Comparison of ENCODE assay signal across 8 cellular contexts in the genomic region with DNA sequence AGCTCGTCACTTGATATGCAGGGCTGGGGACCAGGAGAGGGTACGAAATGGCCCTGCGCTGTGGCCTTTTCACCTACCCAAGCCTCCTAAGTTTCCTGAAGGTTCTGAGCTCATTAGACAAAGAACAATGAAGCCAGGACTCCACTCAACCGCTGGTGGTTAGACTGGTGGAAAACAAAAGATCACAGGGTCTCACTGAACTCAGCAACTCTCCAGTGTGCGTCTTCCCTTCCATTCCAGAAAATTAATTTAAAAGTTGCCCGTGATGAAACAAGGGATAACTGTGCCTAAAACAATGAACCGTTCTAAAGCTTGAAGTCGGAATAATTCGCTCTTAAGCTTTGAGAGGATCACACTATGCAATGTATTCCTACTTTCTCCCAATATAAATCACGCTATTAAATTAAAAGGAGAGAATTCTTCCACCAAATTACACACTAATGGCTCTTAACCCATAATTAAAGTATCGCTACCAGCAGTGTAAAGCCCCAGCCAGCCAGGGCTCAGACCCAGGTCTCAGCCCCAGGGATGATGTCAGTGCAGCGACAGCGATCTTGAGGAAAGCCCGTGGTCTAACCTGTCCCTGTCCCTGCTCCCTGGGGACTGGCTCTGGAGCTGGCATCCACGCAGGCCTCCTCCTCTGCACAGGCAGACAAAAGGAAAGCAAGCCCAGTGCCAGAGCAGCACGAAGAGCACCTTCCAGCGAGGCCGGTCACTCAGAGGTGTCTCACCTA. TPM values are rescaled to one million over a fixed set of nuclear protein-coding genes. Genes with fewer than 3 reads are reported as not detected.
DNase-seq lines count a peak whose midpoint lies in the region; ATAC-seq, FAIRE-seq and TF ChIP-seq lines count a peak whose summit lies in the region.

No MANE protein-coding gene starts in this region.

- DNase-seq in HFFc6: no peak
- DNase-seq in WTC11 (ENCODE audit: low spot score): no peak
- DNase-seq in glutamatergic neuron: peak; percentile 54
- DNase-seq in sciatic nerve (ENCODE audit: low spot score): no peak
- no peak for DNase-seq in glomerular visceral epithelial cell (ENCODE audit: extremely low spot score)
- no peak for DNase-seq in urothelium cell line (ENCODE audit: low spot score)
- DNase-seq in NCI-H1694 treated with DMSO at 0.1 percent for 48 hours (lab: John Stamatoyannopoulos, UW): no peak

- ATAC-seq in WTC11 (peak; percentile 7; the same call in 1 of the 2 replicates), sciatic nerve (peak; percentile 2), GM18502 (IDR thresholded peaks at IDR 0.05; ENCODE audit: poor library complexity, unreplicated experiment) (no peak)

- FAIRE-seq in urothelium cell line (lab: Jason Lieb, UNC): no peak

- POLR2A ChIA-PET in WTC11 (lab: Charles Lee): interaction anchor here (0.6 to 0.8 kb wide), 2 partner anchors 12 to 96 kb away, joined by 3 read pairs; no protein-coding TSS in a partner anchor

- peaks cover 10% of the 10 kb centered on the region for H3K27me3 Mint-ChIP-seq in HFFc6 (ENCODE audit: insufficient read depth)
- no peaks in the 10 kb centered on the region for H3K27me3 Mint-ChIP-seq in WTC11 (ENCODE audit: low read depth)
- H3K27me3 Mint-ChIP-seq in glutamatergic neuron (ENCODE audit: unreplicated experiment): peaks cover 14% of the 10 kb centered on the region

- H3K36me3 Mint-ChIP-seq in HFFc6 (ENCODE audit: low read depth) (peaks cover 44% of the 10 kb centered on the region), WTC11 (no peaks in the 10 kb centered on the region), glutamatergic neuron (ENCODE audit: unreplicated experiment) (no peaks in the 10 kb centered on the region)

- CTCF ChIA-PET in WTC11 (lab: Charles Lee): interaction anchor here (1.0 to 2.4 kb wide), 7 partner anchors 17 to 662 kb away, joined by 3 to 6 read pairs (median 4); partner anchors contain the start of gene HRH1

- peaks cover 81% of the 10 kb centered on the region for H3K4me1 Mint-ChIP-seq in HFFc6 (ENCODE audit: low read depth)
- H3K4me1 Mint-ChIP-seq in WTC11: peaks cover 85% of the 10 kb centered on the region
- peaks cover 40% of the 10 kb centered on the region for H3K4me1 Mint-ChIP-seq in glutamatergic neuron (ENCODE audit: low read depth, unreplicated experiment)

- TF ChIP-seq CTCF in HFFc6 (IDR thresholded peaks at IDR 0.05): no peak
- no peak for TF ChIP-seq CTCF in WTC11 (IDR thresholded peaks at IDR 0.05)
- TF ChIP-seq CTCF in glutamatergic neuron (IDR thresholded peaks at IDR 0.05; ENCODE audit: partially characterized antibody, unreplicated experiment): no peak

- intact Hi-C loops in sciatic nerve (cut with DNase I): no loop called here

- H3K9me3 Mint-ChIP-seq in HFFc6: no peaks in the 10 kb centered on the region
- no peaks in the 10 kb centered on the region for H3K9me3 Mint-ChIP-seq in WTC11
- peaks cover 12% of the 10 kb centered on the region for H3K9me3 Mint-ChIP-seq in glutamatergic neuron (ENCODE audit: unreplicated experiment)

- H3K4me3 Mint-ChIP-seq in HFFc6 (peak overlapping the region; percentile 100), WTC11 (peak overlapping the region; percentile 26), glutamatergic neuron (ENCODE audit: unreplicated experiment) (peak overlapping the region; percentile 50)

- H3K27ac Mint-ChIP-seq in HFFc6 (peak overlapping the region; percentile 100), WTC11 (peak overlapping the region; percentile 17), glutamatergic neuron (ENCODE audit: unreplicated experiment) (peak overlapping the region; percentile 79)

TF ChIP-seq in WTC11, 78 proteins besides CTCF, POLR2A, EP300 and RAD21:
- TF ChIP-seq ZNF423 (CRISPR knock-in tag; IDR thresholded peaks at IDR 0.05): no peak
- TF ChIP-seq RELA (CRISPR knock-in tag; IDR thresholded peaks at IDR 0.05; ENCODE audit: borderline replicate concordance): no peak
- TF ChIP-seq NR1H2 (CRISPR knock-in tag; IDR thresholded peaks at IDR 0.05): no peak
- TF ChIP-seq TEAD4 (CRISPR knock-in tag; IDR thresholded peaks at IDR 0.05): no peak
- no peak for TF ChIP-seq GRHL2 (CRISPR knock-in tag; IDR thresholded peaks at IDR 0.05; ENCODE audit: insufficient replicate concordance, severe bottlenecking)
- no peak for TF ChIP-seq MLX (CRISPR knock-in tag; IDR thresholded peaks at IDR 0.05)
- TF ChIP-seq ZNF671 (CRISPR knock-in tag; IDR thresholded peaks at IDR 0.05): no peak
- no peak for TF ChIP-seq ATF1 (CRISPR knock-in tag; IDR thresholded peaks at IDR 0.05)
- no peak for TF ChIP-seq IRF2 (CRISPR knock-in tag; IDR thresholded peaks at IDR 0.05; ENCODE audit: borderline replicate concordance, low read depth)
- TF ChIP-seq ZNF121 (CRISPR knock-in tag; IDR thresholded peaks at IDR 0.05): no peak
- TF ChIP-seq FOXJ3 (CRISPR knock-in tag; IDR thresholded peaks at IDR 0.05; ENCODE audit: borderline replicate concordance): no peak
- TF ChIP-seq NR2C2 (CRISPR knock-in tag; IDR thresholded peaks at IDR 0.05): no peak
- TF ChIP-seq, protein P1, sequence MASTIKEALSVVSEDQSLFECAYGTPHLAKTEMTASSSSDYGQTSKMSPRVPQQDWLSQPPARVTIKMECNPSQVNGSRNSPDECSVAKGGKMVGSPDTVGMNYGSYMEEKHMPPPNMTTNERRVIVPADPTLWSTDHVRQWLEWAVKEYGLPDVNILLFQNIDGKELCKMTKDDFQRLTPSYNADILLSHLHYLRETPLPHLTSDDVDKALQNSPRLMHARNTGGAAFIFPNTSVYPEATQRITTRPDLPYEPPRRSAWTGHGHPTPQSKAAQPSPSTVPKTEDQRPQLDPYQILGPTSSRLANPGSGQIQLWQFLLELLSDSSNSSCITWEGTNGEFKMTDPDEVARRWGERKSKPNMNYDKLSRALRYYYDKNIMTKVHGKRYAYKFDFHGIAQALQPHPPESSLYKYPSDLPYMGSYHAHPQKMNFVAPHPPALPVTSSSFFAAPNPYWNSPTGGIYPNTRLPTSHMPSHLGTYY (CRISPR knock-in tag; IDR thresholded peaks at IDR 0.05): no peak
- TF ChIP-seq, protein P2, sequence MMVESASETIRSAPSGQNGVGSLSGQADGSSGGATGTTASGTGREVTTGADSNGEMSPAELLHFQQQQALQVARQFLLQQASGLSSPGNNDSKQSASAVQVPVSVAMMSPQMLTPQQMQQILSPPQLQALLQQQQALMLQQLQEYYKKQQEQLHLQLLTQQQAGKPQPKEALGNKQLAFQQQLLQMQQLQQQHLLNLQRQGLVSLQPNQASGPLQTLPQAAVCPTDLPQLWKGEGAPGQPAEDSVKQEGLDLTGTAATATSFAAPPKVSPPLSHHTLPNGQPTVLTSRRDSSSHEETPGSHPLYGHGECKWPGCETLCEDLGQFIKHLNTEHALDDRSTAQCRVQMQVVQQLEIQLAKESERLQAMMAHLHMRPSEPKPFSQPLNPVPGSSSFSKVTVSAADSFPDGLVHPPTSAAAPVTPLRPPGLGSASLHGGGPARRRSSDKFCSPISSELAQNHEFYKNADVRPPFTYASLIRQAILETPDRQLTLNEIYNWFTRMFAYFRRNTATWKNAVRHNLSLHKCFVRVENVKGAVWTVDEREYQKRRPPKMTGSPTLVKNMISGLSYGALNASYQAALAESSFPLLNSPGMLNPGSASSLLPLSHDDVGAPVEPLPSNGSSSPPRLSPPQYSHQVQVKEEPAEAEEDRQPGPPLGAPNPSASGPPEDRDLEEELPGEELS (CRISPR knock-in tag; IDR thresholded peaks at IDR 0.05): no peak
- no peak for TF ChIP-seq ELF4 (CRISPR knock-in tag; IDR thresholded peaks at IDR 0.05; ENCODE audit: low read depth)
- no peak for TF ChIP-seq PRRX2 (CRISPR knock-in tag; IDR thresholded peaks at IDR 0.05)
- no peak for TF ChIP-seq TCF7 (CRISPR knock-in tag; IDR thresholded peaks at IDR 0.05; ENCODE audit: low read depth)
- TF ChIP-seq, protein P3, sequence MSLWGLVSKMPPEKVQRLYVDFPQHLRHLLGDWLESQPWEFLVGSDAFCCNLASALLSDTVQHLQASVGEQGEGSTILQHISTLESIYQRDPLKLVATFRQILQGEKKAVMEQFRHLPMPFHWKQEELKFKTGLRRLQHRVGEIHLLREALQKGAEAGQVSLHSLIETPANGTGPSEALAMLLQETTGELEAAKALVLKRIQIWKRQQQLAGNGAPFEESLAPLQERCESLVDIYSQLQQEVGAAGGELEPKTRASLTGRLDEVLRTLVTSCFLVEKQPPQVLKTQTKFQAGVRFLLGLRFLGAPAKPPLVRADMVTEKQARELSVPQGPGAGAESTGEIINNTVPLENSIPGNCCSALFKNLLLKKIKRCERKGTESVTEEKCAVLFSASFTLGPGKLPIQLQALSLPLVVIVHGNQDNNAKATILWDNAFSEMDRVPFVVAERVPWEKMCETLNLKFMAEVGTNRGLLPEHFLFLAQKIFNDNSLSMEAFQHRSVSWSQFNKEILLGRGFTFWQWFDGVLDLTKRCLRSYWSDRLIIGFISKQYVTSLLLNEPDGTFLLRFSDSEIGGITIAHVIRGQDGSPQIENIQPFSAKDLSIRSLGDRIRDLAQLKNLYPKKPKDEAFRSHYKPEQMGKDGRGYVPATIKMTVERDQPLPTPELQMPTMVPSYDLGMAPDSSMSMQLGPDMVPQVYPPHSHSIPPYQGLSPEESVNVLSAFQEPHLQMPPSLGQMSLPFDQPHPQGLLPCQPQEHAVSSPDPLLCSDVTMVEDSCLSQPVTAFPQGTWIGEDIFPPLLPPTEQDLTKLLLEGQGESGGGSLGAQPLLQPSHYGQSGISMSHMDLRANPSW (CRISPR knock-in tag; conservative IDR thresholded peaks at IDR 0.05; ENCODE audit: low read depth): no peak

RNA-seq across cellular contexts. Expression of gene VGLL4, which starts 4.9 kb away (rescaled TPM):
- total RNA-seq in HFFc6 (2021; fragmentation: NEBNext Ultra II Directional; extraction: Animal tissue kit (Norgen Biotek cat#: 25700)): 10 to 100 TPM; 31.6 to 42.2 (median 33.8) TPM
- total RNA-seq in WTC11 (2021) (42.2 to 43.8 TPM (median 43.0 TPM) in 3 replicates), glutamatergic neuron (ENCODE audit: unreplicated experiment) (29.4 TPM), sciatic nerve (96.5 TPM)

Comparison
In these comparisons a context has a peak if more than half of its experiments do, and no peak if none do; other contexts are left out.
1. H3K27ac Mint-ChIP-seq: peak in every context shown above with its lines; median percentile 100 in HFFc6; 79 in glutamatergic neuron; 17 in WTC11.
2. H3K4me3 Mint-ChIP-seq: peak in every context shown above with its lines; median percentile 100 in HFFc6; 50 in glutamatergic neuron; 26 in WTC11.